Comparison of ENCODE assay signal across 17 cellular contexts in genomic region chr6:74166849-74167248, GRCh38.
DNase-seq lines count a peak whose midpoint lies in the region; ATAC-seq, FAIRE-seq and TF ChIP-seq lines count a peak whose summit lies in the region.
"Had no signal": no experiment of that assay in that cellular context is flagged by ENCODE, and none has a peak within 500 bp of the region (broad histone marks: within the 10 kb centered on the region; RNA-seq: fewer than 3 reads in every experiment).

No MANE protein-coding gene starts in this region.

- in situ Hi-C loops in IMR-90 (cut with MboI; ENCODE audit: low sequenced_read_pairs) (no loop called here), HAP-1 (cut with MboI; ENCODE audit: low sequenced_read_pairs) (no loop called here)

- TF ChIP-seq RAD21 in IMR-90 (IDR thresholded peaks at IDR 0.05; ENCODE audit: low read length) = no peak

- H3K27me3 ChIP-seq in IMR-90 (ENCODE audit: control insufficient read depth, insufficient read depth, low read length) (no peaks in the 10 kb centered on the region), keratinocyte (ENCODE audit: control insufficient read depth, extremely low read depth, insufficient read depth, low read length) (no peaks in the 10 kb centered on the region), HAP-1 (ENCODE audit: low read depth) (0 out of 2 replicates have a peak, but pooled peaks cover 2% of the 10 kb centered on the region), lower lobe of right lung (ENCODE audit: low read depth) (no peaks in the 10 kb centered on the region)

- 0 out of 2 replicates have a peak overlapping the region, but pooled peaks have one; percentile 5 for H4K91ac ChIP-seq in IMR-90 (ENCODE audit: insufficient read depth, low read depth, low read length)

- H3K27ac ChIP-seq in IMR-90 (ENCODE audit: insufficient read depth, low read length) = no peak overlapping the region
- H3K27ac ChIP-seq in keratinocyte (ENCODE audit: control insufficient read depth, insufficient read depth, low read length) = no peak overlapping the region
- no peak overlapping the region for H3K27ac ChIP-seq in lower lobe of right lung
- H3K27ac ChIP-seq: A549, PC-9, SK-N-MC had no signal

- H2BK5ac ChIP-seq in IMR-90 (ENCODE audit: low read depth, low read length, poor library complexity, severe bottlenecking) = no peak overlapping the region

- H3K36me3 ChIP-seq in IMR-90 (ENCODE audit: control insufficient read depth, insufficient read depth, low read length) (no peaks in the 10 kb centered on the region), keratinocyte (ENCODE audit: control insufficient read depth in 2 of 2, extremely low read depth in 1 of 2, insufficient read depth in 2 of 2, low read length in 2 of 2) (no peaks in the 10 kb centered on the region), HAP-1 (replicated peaks) (no peaks in the 10 kb centered on the region), lower lobe of right lung (no peaks in the 10 kb centered on the region)

- H3K9me3 ChIP-seq in IMR-90 (ENCODE audit: control insufficient read depth, insufficient read depth, low read length) (peaks cover 3% of the 10 kb centered on the region; the same call in 1 of the 2 replicates), keratinocyte (ENCODE audit: control insufficient read depth, low read depth, low read length) (no peaks in the 10 kb centered on the region), HAP-1 (no peaks in the 10 kb centered on the region), lower lobe of right lung (no peaks in the 10 kb centered on the region)
- H3K9me3 ChIP-seq: A549 had no signal

- CTCF ChIA-PET in IMR-90 (lab: Yijun Ruan, JAX) = no interaction called here

- no TSS peak for BruUV-seq in IMR-90 (replicated peaks; lab: Mats Ljungman, UMichigan)

- peak overlapping the region; percentile 77 for H2BK120ac ChIP-seq in IMR-90 (ENCODE audit: low read depth, low read length)

- H4K5ac ChIP-seq in IMR-90 (ENCODE audit: low read depth, low read length) = peak overlapping the region; percentile 3

- DNase-seq in DMS53 treated with DMSO at 0.1 percent for 48 hours (lab: John Stamatoyannopoulos, UW; ENCODE audit: unreplicated experiment) (peak; percentile 88), IMR-90 (peak; percentile 73), choroid plexus epithelial cell (ENCODE audit: low read depth) (peak; percentile 7), keratinocyte (ENCODE audit: low read depth, low spot score) (peak; percentile 2), HAP-1 (ENCODE audit: low spot score in 2 of 2) (no peak), lower lobe of right lung (no peak), NCI-H82 treated with DMSO at 0.1 percent for 48 hours (lab: John Stamatoyannopoulos, UW; ENCODE audit: unreplicated experiment) (no peak)
- DNase-seq: DND-41, GF-D8, NCI-H1048, NCI-H226, NCI-H526, PC-9 had no signal

- H3K14ac ChIP-seq in IMR-90 (replicated peaks; ENCODE audit: low read depth, low read length) = peak overlapping the region; percentile 33; the same call in 1 of the 2 replicates

- H3K79me1 ChIP-seq in IMR-90 (ENCODE audit: low read depth in 1 of 2, low read length in 2 of 2) = no peaks in the 10 kb centered on the region

- H4K20me1 ChIP-seq in IMR-90 (ENCODE audit: insufficient read depth, low read length) = no peaks in the 10 kb centered on the region
- no peaks in the 10 kb centered on the region for H4K20me1 ChIP-seq in keratinocyte (ENCODE audit: control insufficient read depth, extremely low read depth, insufficient read depth, low read length)

- H3K4me2 ChIP-seq in IMR-90 (ENCODE audit: low read depth, low read length) (no peak overlapping the region), keratinocyte (ENCODE audit: control insufficient read depth, extremely low read depth, insufficient read depth, low read depth, low read length) (no peak overlapping the region)
- H3K4me2 ChIP-seq: A549, PC-9 had no signal

- no peak for FAIRE-seq in keratinocyte (lab: Jason Lieb, UNC)
- FAIRE-seq: A549 had no signal

- H3K9me1 ChIP-seq in IMR-90 (ENCODE audit: insufficient read depth, low read length) (peaks cover 4% of the 10 kb centered on the region), keratinocyte (ENCODE audit: control insufficient read depth, extremely low read depth, insufficient read depth, low read length) (no peaks in the 10 kb centered on the region)

- no peak overlapping the region for H3K4me3 ChIP-seq in IMR-90 (ENCODE audit: insufficient read depth, low read depth, low read length)
- H3K4me3 ChIP-seq in choroid plexus epithelial cell (ENCODE audit: low read depth, low read length) = no peak overlapping the region
- H3K4me3 ChIP-seq in keratinocyte (ENCODE audit: control insufficient read depth in 2 of 3, extremely low read depth in 1 of 3, insufficient read depth in 2 of 3, low read depth in 1 of 3, low read length in 3 of 3) = no peak overlapping the region
- H3K4me3 ChIP-seq in HAP-1 = no peak overlapping the region
- H3K4me3 ChIP-seq in lower lobe of right lung = no peak overlapping the region
- H3K4me3 ChIP-seq: A549, PC-9, SK-N-MC had no signal

- no peak for TF ChIP-seq POLR2A in IMR-90 (IDR thresholded peaks at IDR 0.05; ENCODE audit: low read depth, low read length)

- peak overlapping the region; percentile 17; the same call in 1 of the 2 replicates for H2AK5ac ChIP-seq in IMR-90 (ENCODE audit: low read depth, low read length)

- no CpG with 5 or more reads among the region's 2 CpGs for WGBS in IMR-90 (ENCODE audit: extremely low coverage in 2 of 2, insufficient read length in 1 of 2), 2 experiments

- H3K56ac ChIP-seq in IMR-90 (ENCODE audit: extremely low read depth, insufficient read depth, low read length) = no peak overlapping the region

- dilution Hi-C loops in IMR-90 (cut with HindIII; ENCODE audit: low sequenced_read_pairs, unreplicated experiment) = no loop called here
- dilution Hi-C loops in keratinocyte (cut with MboI; ENCODE audit: extremely low pct_ligation_motif_present, low sequenced_read_pairs) = no loop called here

- H3K23ac ChIP-seq in IMR-90 (ENCODE audit: low read depth, low read length) = peak overlapping the region; percentile 48; the same call in 1 of the 2 replicates

- TF ChIP-seq CTCF in IMR-90 (conservative IDR thresholded peaks at IDR 0.05; ENCODE audit: low read depth, low read length) (no peak), choroid plexus epithelial cell (conservative IDR thresholded peaks at IDR 0.05; ENCODE audit: low read depth, low read length) (no peak), keratinocyte (optimal IDR thresholded peaks at IDR 0.05 in 1 of 3, IDR thresholded peaks at IDR 0.05 in 1 of 3, conservative IDR thresholded peaks at IDR 0.05 in 1 of 3; ENCODE audit: extremely low read depth in 1 of 3, insufficient read depth in 2 of 3, low read length in 3 of 3) (no peak), lower lobe of right lung (IDR thresholded peaks at IDR 0.05) (no peak)

- peak overlapping the region; percentile 61 for H3K4ac ChIP-seq in IMR-90 (ENCODE audit: low read depth, low read length)

- POLR2A ChIA-PET in IMR-90 (lab: Charles Lee; ENCODE audit: unreplicated experiment) = no interaction called here

- no peak overlapping the region for H3K9ac ChIP-seq in IMR-90 (ENCODE audit: low read depth, low read length)
- no peak overlapping the region for H3K9ac ChIP-seq in keratinocyte (ENCODE audit: control insufficient read depth, extremely low read depth, insufficient read depth, low read length)

- peak overlapping the region in 1 of 2 experiments; percentile 4; a peak in 1 of 4 replicates for H4K8ac ChIP-seq in IMR-90 (ENCODE audit: low read depth in 2 of 2, low read length in 2 of 2)

- peak overlapping the region; percentile 42; the same call in 1 of the 2 replicates for H3K18ac ChIP-seq in IMR-90 (ENCODE audit: low read depth, low read length)

- ATAC-seq in IMR-90 (ENCODE audit: low read depth) (0 out of 2 replicates have a peak, but pooled peaks have one; percentile 13), HG03175 (IDR thresholded peaks at IDR 0.05; ENCODE audit: unreplicated experiment) (no peak), lower lobe of right lung (no peak)
- ATAC-seq: A549, Right ventricle myocardium inferior had no signal

- H3K4me1 ChIP-seq in IMR-90 (ENCODE audit: control insufficient read depth, insufficient read depth, low read length) (peaks cover 8% of the 10 kb centered on the region; the same call in 1 of the 2 replicates), keratinocyte (ENCODE audit: control insufficient read depth, extremely low read depth, insufficient read depth, low read length) (no peaks in the 10 kb centered on the region), HAP-1 (no peaks in the 10 kb centered on the region), lower lobe of right lung (no peaks in the 10 kb centered on the region)
- H3K4me1 ChIP-seq: A549 had no signal

- intact Hi-C loops in IMR-90 (cut with micrococcal nuclease) (no loop called here), lower lobe of right lung (cut with DNase I) (no loop called here)

- H2AFZ ChIP-seq in IMR-90 (replicated peaks; ENCODE audit: low read length, poor library complexity) = peak overlapping the region; percentile 4
- no peak overlapping the region for H2AFZ ChIP-seq in keratinocyte (ENCODE audit: control insufficient read depth, low read length)
- H2AFZ ChIP-seq: PC-9 had no signal

- H3K79me2 ChIP-seq in keratinocyte (ENCODE audit: control insufficient read depth, insufficient read depth, low read length) = no peaks in the 10 kb centered on the region

- H2BK15ac ChIP-seq in IMR-90 (ENCODE audit: low read depth, low read length) = peak overlapping the region; percentile 47; the same call in 1 of the 3 replicates

- H2AK9ac ChIP-seq in IMR-90 (replicated peaks; ENCODE audit: low read depth, low read length, poor library complexity) = peak overlapping the region; percentile 8

- peak overlapping the region; percentile 14 for H2BK20ac ChIP-seq in IMR-90 (ENCODE audit: low read depth, low read length)

TF ChIP-seq in IMR-90, 13 proteins besides CTCF, POLR2A, EP300 and RAD21:
- no peak for TF ChIP-seq BHLHE40 (IDR thresholded peaks at IDR 0.05; ENCODE audit: low read depth, low read length)
- no peak for TF ChIP-seq SMC3 (IDR thresholded peaks at IDR 0.05; ENCODE audit: low read depth, low read length)
- peak; percentile 58; the same call in 1 of the 2 replicates for TF ChIP-seq FOS (IDR thresholded peaks at IDR 0.05; ENCODE audit: low read depth, low read length)
TF ChIP-seq in IMR-90: peak in this region for 1.

Comparison
In these comparisons a context has a peak if more than half of its experiments do, and no peak if none do; other contexts are left out.
1. DNase-seq: peak in DMS53 treated with DMSO at 0.1 percent for 48 hours (single experiment), IMR-90 (single experiment), choroid plexus epithelial cell (single experiment) and keratinocyte (single experiment); none in HAP-1 (0 of 2), lower lobe of right lung (single experiment) and NCI-H82 treated with DMSO at 0.1 percent for 48 hours (single experiment).